Comparison of ENCODE assay signal across 8 cellular contexts in genomic region chr5:16617272-16617973, GRCh38. TPM values are rescaled to one million over a fixed set of nuclear protein-coding genes. Genes with fewer than 3 reads are reported as not detected.
DNase-seq lines count a peak whose midpoint lies in the region; ATAC-seq and TF ChIP-seq lines count a peak whose summit lies in the region.

No MANE protein-coding gene starts in this region.

- H3K36me3 Mint-ChIP-seq in osteocyte (ENCODE audit: unreplicated experiment): no peaks in the 10 kb centered on the region

- no peak for DNase-seq in AG04449 (ENCODE audit: low read depth, low spot score)
- peak; percentile 43 for DNase-seq in activated T-cell treated with anti-CD3 and anti-CD28 coated beads for 1 hour (ENCODE audit: low read depth)
- DNase-seq in foreskin fibroblast: no peak
- no peak for DNase-seq in osteocyte (ENCODE audit: extremely low spot score, unreplicated experiment)
- DNase-seq in NCI-H1105 (lab: John Stamatoyannopoulos, UW): no peak

- H3K27me3 Mint-ChIP-seq in osteocyte (ENCODE audit: unreplicated experiment): peaks cover 54% of the 10 kb centered on the region

- POLR2A ChIA-PET in AG04449 (lab: Yijun Ruan, JAX): no interaction called here

- peak overlapping the region in 19 of 21 experiments; percentile 13 to 86 (median 70) for H3K27ac ChIP-seq in skin epidermis

- H3K4me3 Mint-ChIP-seq in osteocyte (ENCODE audit: unreplicated experiment): no peak overlapping the region

- no peak for TF ChIP-seq CTCF in AG04449 (IDR thresholded peaks at IDR 0.05; ENCODE audit: insufficient read depth, low read length, missing control alignments)
- TF ChIP-seq CTCF in foreskin fibroblast (IDR thresholded peaks at IDR 0.05; ENCODE audit: low read depth, low read length): no peak
- no peak for TF ChIP-seq CTCF in osteocyte (IDR thresholded peaks at IDR 0.05)

- no peaks in the 10 kb centered on the region for H3K9me3 Mint-ChIP-seq in osteocyte (ENCODE audit: unreplicated experiment)

- ATAC-seq in HG03354 (IDR thresholded peaks at IDR 0.05; ENCODE audit: poor library complexity, severe bottlenecking, unreplicated experiment): peak; percentile 3
- ATAC-seq in GM19397 (IDR thresholded peaks at IDR 0.05; ENCODE audit: unreplicated experiment): no peak

- H3K4me3 ChIP-seq in AG04449 (ENCODE audit: low read depth, low read length): peak overlapping the region; percentile 51
- peak overlapping the region; percentile 47 to 66 for H3K4me3 ChIP-seq in foreskin fibroblast (ENCODE audit: low read depth in 1 of 2, low read length in 2 of 2)
- H3K4me3 ChIP-seq in skin epidermis: peak overlapping the region; percentile 54 to 80 (median 70)

- H3K4me1 Mint-ChIP-seq in osteocyte (ENCODE audit: unreplicated experiment): peaks cover 8% of the 10 kb centered on the region

- no peak overlapping the region for H3K27ac Mint-ChIP-seq in osteocyte (ENCODE audit: unreplicated experiment)

- CTCF ChIA-PET in AG04449 (lab: Yijun Ruan, JAX): interaction anchor here (0.6 kb wide), 1 partner anchor 214 kb away, joined by 3 read pairs; no protein-coding TSS in a partner anchor

RNA-seq across cellular contexts. Expression of gene RETREG1, which starts 0.6 kb away (rescaled TPM):
- 0.78 and 0.91 TPM in 2 replicates for total RNA-seq in osteocyte
